In genomic region chr2:96141624-96141967, GRCh38 we compare ENCODE assay signal across 11 cellular contexts. TPM values are rescaled to one million over a fixed set of nuclear protein-coding genes. Genes with fewer than 3 reads are reported as not detected.
DNase-seq lines count a peak whose midpoint lies in the region; ATAC-seq and TF ChIP-seq lines count a peak whose summit lies in the region.
"Not testable (repeated sequence)": the region's sequence is repeated elsewhere in the genome, so short reads cannot be mapped to it uniquely, and the experiment has no call there.
"Had no signal": no experiment of that assay in that cellular context is flagged by ENCODE, and none has a peak within 500 bp of the region (broad histone marks: within the 10 kb centered on the region; RNA-seq: fewer than 3 reads in every experiment).

No MANE protein-coding gene starts in this region.

- H3K4me1 ChIP-seq in lower lobe of right lung = peaks cover 17% of the 10 kb centered on the region

- intact Hi-C loops in CD4-positive, alpha-beta T cell (cut with DNase I, micrococcal nuclease) = loop anchor here (5.0 kb wide), 2 partner anchors 126 to 366 kb away; partner anchors contain the start of genes CIAO1 (in 1 of the 2), NEURL3 (in 1 of the 2) and TMEM127 (in 1 of the 2)
- intact Hi-C loops in activated CD4-positive, alpha-beta memory T cell treated with anti-CD3 and anti-CD28 coated beads for 36 hours (cut with micrococcal nuclease); lower lobe of right lung (cut with DNase I): not testable (repeated sequence)
- intact Hi-C loops in activated T-helper 1 cell treated with anti-CD3 and anti-CD28 coated beads, Interleukin-12 subunit alpha, Interleukin-12 subunit beta, Interleukin-2, Interleukin-4 antibody, amounts not matched to agents 30 ng/mL and 10 ng/mL and 1 ng/mL, durations not matched to agents 14 hours and 24 hours and 36 hours (cut with micrococcal nuclease) = loop anchor here (10.0 kb wide), 1 partner anchor 1523 kb away; the partner anchor contains the start of genes ACTR1B and C2orf92

- not testable (repeated sequence) for H3K27ac ChIP-seq in CD4-positive, alpha-beta T cell (ENCODE audit: low read depth, low read length); lower lobe of right lung

- H3K27me3 Mint-ChIP-seq in CD4-positive, alpha-beta T cell; T-cell; activated CD4-positive, alpha-beta memory T cell treated with anti-CD3 and anti-CD28 coated beads for 36 hours; activated T-helper 1 cell treated with anti-CD3 and anti-CD28 coated beads, Interleukin-12 subunit alpha, Interleukin-12 subunit beta, Interleukin-2, Interleukin-4 antibody, amounts not matched to agents 30 ng/mL and 10 ng/mL and 1 ng/mL, durations not matched to agents 14 hours and 24 hours and 36 hours (ENCODE audit: insufficient read depth); type B pancreatic cell: not testable (repeated sequence)
- peaks cover 11% of the 10 kb centered on the region for H3K27me3 Mint-ChIP-seq in activated naive CD8-positive, alpha-beta T cell treated with anti-CD3 and anti-CD28 coated beads for 36 hours

- H3K27ac Mint-ChIP-seq in CD4-positive, alpha-beta T cell = peak overlapping the region; percentile 98
- H3K27ac Mint-ChIP-seq in T-cell = peak overlapping the region; percentile 85
- peak overlapping the region; percentile 95 for H3K27ac Mint-ChIP-seq in activated CD4-positive, alpha-beta memory T cell treated with anti-CD3 and anti-CD28 coated beads for 36 hours
- peak overlapping the region; percentile 86 for H3K27ac Mint-ChIP-seq in activated T-helper 1 cell treated with anti-CD3 and anti-CD28 coated beads, Interleukin-12 subunit alpha, Interleukin-12 subunit beta, Interleukin-2, Interleukin-4 antibody, amounts not matched to agents 30 ng/mL and 10 ng/mL and 1 ng/mL, durations not matched to agents 14 hours and 24 hours and 36 hours
- H3K27ac Mint-ChIP-seq in activated naive CD8-positive, alpha-beta T cell treated with anti-CD3 and anti-CD28 coated beads for 36 hours = peak overlapping the region; percentile 97
- not testable (repeated sequence) for H3K27ac Mint-ChIP-seq in type B pancreatic cell

- not testable (repeated sequence) for H3K27me3 ChIP-seq in CD4-positive, alpha-beta T cell (ENCODE audit: control insufficient read depth, insufficient read depth, low read length)
- H3K27me3 ChIP-seq in lower lobe of right lung (ENCODE audit: low read depth) = peaks cover 13% of the 10 kb centered on the region

- POLR2A ChIA-PET in CD4-positive, alpha-beta T cell (lab: Charles Lee) = interaction anchor here (2.7 to 13.8 kb wide), 2 partner anchors 33 to 66 kb away, joined by 17 to 199 read pairs; partner anchors contain the start of gene STARD7
- POLR2A ChIA-PET in T-cell (lab: Charles Lee) = not testable (repeated sequence)
- POLR2A ChIA-PET in activated CD4-positive, alpha-beta memory T cell treated with anti-CD3 and anti-CD28 coated beads for 36 hours (lab: Charles Lee) = interaction anchor here (1.5 to 11.0 kb wide), 6 partner anchors 8 to 125 kb away, joined by 4 to 173 read pairs (median 8); partner anchors contain the start of genes CIAO1 and TMEM127

- H3K9me3 ChIP-seq in CD4-positive, alpha-beta T cell (ENCODE audit: control insufficient read depth, low read length); lower lobe of right lung: not testable (repeated sequence)

- not testable (repeated sequence) for H3K9me3 Mint-ChIP-seq in CD4-positive, alpha-beta T cell; T-cell; activated CD4-positive, alpha-beta memory T cell treated with anti-CD3 and anti-CD28 coated beads for 36 hours; activated T-helper 1 cell treated with anti-CD3 and anti-CD28 coated beads, Interleukin-12 subunit alpha, Interleukin-12 subunit beta, Interleukin-2, Interleukin-4 antibody, amounts not matched to agents 30 ng/mL and 10 ng/mL and 1 ng/mL, durations not matched to agents 14 hours and 24 hours and 36 hours; activated naive CD8-positive, alpha-beta T cell treated with anti-CD3 and anti-CD28 coated beads for 36 hours; type B pancreatic cell

- H3K36me3 ChIP-seq in lower lobe of right lung = not testable (repeated sequence)

- DNase-seq in CD4-positive, alpha-beta T cell = peak in 1 of 10 experiments; percentile 4
- DNase-seq in T-cell; activated CD4-positive, alpha-beta memory T cell treated with anti-CD3 and anti-CD28 coated beads for 36 hours; activated T-helper 1 cell treated with anti-CD3 and anti-CD28 coated beads, Interleukin-12 subunit alpha, Interleukin-12 subunit beta, Interleukin-2, Interleukin-4 antibody, amounts not matched to agents 30 ng/mL and 10 ng/mL and 1 ng/mL, durations not matched to agents 14 hours and 24 hours and 36 hours (ENCODE audit: low spot score); activated naive CD8-positive, alpha-beta T cell treated with anti-CD3 and anti-CD28 coated beads for 36 hours; type B pancreatic cell (ENCODE audit: extremely low spot score, unreplicated experiment): not testable (repeated sequence)
- peak; percentile 25 for DNase-seq in lower lobe of right lung
- peak; percentile 57 for DNase-seq in stimulated activated CD4-positive, alpha-beta T cell treated with anti-CD3 and anti-CD28 coated beads, Interleukin-15, amount 100 ng/mL, for 24 hours

- ATAC-seq in CD4-positive, alpha-beta T cell (ENCODE audit: poor library complexity); T-cell (replicated peaks in 1 of 4); lower lobe of right lung: not testable (repeated sequence)

- not testable (repeated sequence) for TF ChIP-seq CTCF in CD4-positive, alpha-beta T cell (IDR thresholded peaks at IDR 0.05); lower lobe of right lung (IDR thresholded peaks at IDR 0.05); type B pancreatic cell (conservative IDR thresholded peaks at IDR 0.05)

- H3K4me3 Mint-ChIP-seq in CD4-positive, alpha-beta T cell = peak overlapping the region; percentile 98
- H3K4me3 Mint-ChIP-seq in T-cell (peak overlapping the region in 1 of 3 donors; percentile 97), type B pancreatic cell (peak overlapping the region; percentile 20)
- peak overlapping the region; percentile 96 for H3K4me3 Mint-ChIP-seq in activated CD4-positive, alpha-beta memory T cell treated with anti-CD3 and anti-CD28 coated beads for 36 hours
- peak overlapping the region; percentile 97 for H3K4me3 Mint-ChIP-seq in activated T-helper 1 cell treated with anti-CD3 and anti-CD28 coated beads, Interleukin-12 subunit alpha, Interleukin-12 subunit beta, Interleukin-2, Interleukin-4 antibody, amounts not matched to agents 30 ng/mL and 10 ng/mL and 1 ng/mL, durations not matched to agents 14 hours and 24 hours and 36 hours
- H3K4me3 Mint-ChIP-seq in activated naive CD8-positive, alpha-beta T cell treated with anti-CD3 and anti-CD28 coated beads for 36 hours = peak overlapping the region; percentile 96

- H3K4me1 Mint-ChIP-seq in CD4-positive, alpha-beta T cell (ENCODE audit: low read depth) = peaks cover 57% of the 10 kb centered on the region
- H3K4me1 Mint-ChIP-seq in T-cell = peaks cover 52 to 54% (median 53%) of the 10 kb centered on the region in 3 donors
- peaks cover 35% of the 10 kb centered on the region for H3K4me1 Mint-ChIP-seq in activated CD4-positive, alpha-beta memory T cell treated with anti-CD3 and anti-CD28 coated beads for 36 hours (ENCODE audit: low read depth)
- H3K4me1 Mint-ChIP-seq in activated T-helper 1 cell treated with anti-CD3 and anti-CD28 coated beads, Interleukin-12 subunit alpha, Interleukin-12 subunit beta, Interleukin-2, Interleukin-4 antibody, amounts not matched to agents 30 ng/mL and 10 ng/mL and 1 ng/mL, durations not matched to agents 14 hours and 24 hours and 36 hours (ENCODE audit: low read depth) = peaks cover 34% of the 10 kb centered on the region
- H3K4me1 Mint-ChIP-seq in activated naive CD8-positive, alpha-beta T cell treated with anti-CD3 and anti-CD28 coated beads for 36 hours = peaks cover 44% of the 10 kb centered on the region
- not testable (repeated sequence) for H3K4me1 Mint-ChIP-seq in type B pancreatic cell (ENCODE audit: unreplicated experiment)

- not testable (repeated sequence) for H3K4me3 ChIP-seq in lower lobe of right lung

- peaks cover 48% of the 10 kb centered on the region for H3K36me3 Mint-ChIP-seq in CD4-positive, alpha-beta T cell (ENCODE audit: low read depth)
- H3K36me3 Mint-ChIP-seq in T-cell = peaks cover 13% of the 10 kb centered on the region
- peaks cover 35% of the 10 kb centered on the region for H3K36me3 Mint-ChIP-seq in activated CD4-positive, alpha-beta memory T cell treated with anti-CD3 and anti-CD28 coated beads for 36 hours
- H3K36me3 Mint-ChIP-seq in activated T-helper 1 cell treated with anti-CD3 and anti-CD28 coated beads, Interleukin-12 subunit alpha, Interleukin-12 subunit beta, Interleukin-2, Interleukin-4 antibody, amounts not matched to agents 30 ng/mL and 10 ng/mL and 1 ng/mL, durations not matched to agents 14 hours and 24 hours and 36 hours (ENCODE audit: low read depth) = peaks cover 29% of the 10 kb centered on the region
- H3K36me3 Mint-ChIP-seq in activated naive CD8-positive, alpha-beta T cell treated with anti-CD3 and anti-CD28 coated beads for 36 hours = peaks cover 32% of the 10 kb centered on the region
- not testable (repeated sequence) for H3K36me3 Mint-ChIP-seq in type B pancreatic cell

- CTCF ChIA-PET in CD4-positive, alpha-beta T cell (lab: Charles Lee) = interaction anchor here (0.9 to 15.2 kb wide), 6 partner anchors 17 to 203 kb away, joined by 3 to 229 read pairs (median 4); no protein-coding TSS in a partner anchor
- CTCF ChIA-PET in T-cell (lab: Charles Lee) = interaction anchor here (0.7 to 4.1 kb wide), 5 partner anchors 21 to 34 kb away, joined by 3 to 33 read pairs (median 5); no protein-coding TSS in a partner anchor
- CTCF ChIA-PET in activated CD4-positive, alpha-beta memory T cell treated with anti-CD3 and anti-CD28 coated beads for 36 hours (lab: Charles Lee) = interaction anchor here (0.7 to 13.8 kb wide), 11 partner anchors 9 to 149 kb away, joined by 3 to 474 read pairs (median 7); partner anchors contain the start of genes ADRA2B, ANKRD36C and STARD7

RNA-seq across cellular contexts. Expression of gene ASTL, which starts 3.3 kb away (rescaled TPM):
- 1 to 10 TPM; 5.0 to 6.5 TPM for total RNA-seq in CD4-positive, alpha-beta T cell
- total RNA-seq in T-cell = 10 to 100 TPM in 1 of 5 donors, 1 to 10 TPM in 4; 1.2 to 10.4 (median 1.4) TPM
- 1 to 10 TPM; 1.8 to 2.4 TPM for total RNA-seq in activated CD4-positive, alpha-beta memory T cell treated with anti-CD3 and anti-CD28 coated beads for 36 hours
- 2.0 and 2.9 TPM in 2 replicates for total RNA-seq in activated T-helper 1 cell treated with anti-CD3 and anti-CD28 coated beads, Interleukin-12 subunit alpha, Interleukin-12 subunit beta, Interleukin-2, Interleukin-4 antibody, amounts not matched to agents 30 ng/mL and 10 ng/mL and 1 ng/mL, durations not matched to agents 14 hours and 24 hours and 36 hours
- total RNA-seq in activated naive CD8-positive, alpha-beta T cell treated with anti-CD3 and anti-CD28 coated beads for 36 hours = 10 to 100 TPM; 22.1 to 23.3 TPM
- not detected for total RNA-seq in lower lobe of right lung
- total RNA-seq in type B pancreatic cell (ENCODE audit: low replicate concordance) = 0.93 TPM in 1 of 2 replicates, not detected in the other
- total RNA-seq: GM23338, NCI-H460, Right ventricle myocardium inferior had no signal

RNA-seq across cellular contexts. Expression of gene DUSP2, which starts 3.6 kb away (rescaled TPM):
- 100 to 1,000 TPM; 728 to 730 TPM for total RNA-seq in CD4-positive, alpha-beta T cell
- total RNA-seq in T-cell (100 to 1,000 TPM in 2 of 5 donors, 10 to 100 TPM in 3; 37.2 to 437 (median 54.0) TPM), lower lobe of right lung (5.5 TPM), type B pancreatic cell (ENCODE audit: low replicate concordance) (4.3 and 4.5 TPM in 2 replicates)
- 100 to 1,000 TPM; 522 to 539 TPM for total RNA-seq in activated CD4-positive, alpha-beta memory T cell treated with anti-CD3 and anti-CD28 coated beads for 36 hours
- total RNA-seq in activated T-helper 1 cell treated with anti-CD3 and anti-CD28 coated beads, Interleukin-12 subunit alpha, Interleukin-12 subunit beta, Interleukin-2, Interleukin-4 antibody, amounts not matched to agents 30 ng/mL and 10 ng/mL and 1 ng/mL, durations not matched to agents 14 hours and 24 hours and 36 hours = 494 and 500 TPM in 2 replicates
- total RNA-seq in activated naive CD8-positive, alpha-beta T cell treated with anti-CD3 and anti-CD28 coated beads for 36 hours = 100 to 1,000 TPM; 274 to 279 TPM

RNA-seq across cellular contexts. Expression of gene ADRA2B, which starts 25.2 kb away (rescaled TPM):
- under 1 TPM; 0.52 to 0.84 TPM for total RNA-seq in CD4-positive, alpha-beta T cell
- total RNA-seq in T-cell (under 1 TPM; 0.13 to 0.77 (median 0.18) TPM), lower lobe of right lung (0.32 TPM), type B pancreatic cell (ENCODE audit: low replicate concordance) (2.4 and 13.9 TPM in 2 replicates)
- total RNA-seq in activated CD4-positive, alpha-beta memory T cell treated with anti-CD3 and anti-CD28 coated beads for 36 hours = under 1 TPM; 0.21 to 0.36 TPM
- total RNA-seq in activated T-helper 1 cell treated with anti-CD3 and anti-CD28 coated beads, Interleukin-12 subunit alpha, Interleukin-12 subunit beta, Interleukin-2, Interleukin-4 antibody, amounts not matched to agents 30 ng/mL and 10 ng/mL and 1 ng/mL, durations not matched to agents 14 hours and 24 hours and 36 hours = 0.12 and 0.21 TPM in 2 replicates
- total RNA-seq in activated naive CD8-positive, alpha-beta T cell treated with anti-CD3 and anti-CD28 coated beads for 36 hours = under 1 TPM; 0.29 to 0.30 TPM
- total RNA-seq: NCI-H460 had no signal
